In genomic region chr4:128341634-128342033, GRCh38 we compare ENCODE assay signal across 16 cellular contexts.
"Had no signal": no experiment of that assay in that cellular context is flagged by ENCODE, and none has a peak within 500 bp of the region (broad histone marks: within the 10 kb centered on the region; RNA-seq: fewer than 3 reads in every experiment).

No MANE protein-coding gene starts in this region.

- ATAC-seq: foreskin keratinocyte; natural killer cell treated with Interleukin-12 subunit alpha and Interleukin-12 subunit beta and Interleukin-15 and Interleukin-18, amount 100 ng/mL, for 72 hours had no signal

- H3K4me3 ChIP-seq: dorsolateral prefrontal cortex, esophagus squamous epithelium, sigmoid colon, suprapubic skin, upper lobe of left lung had no signal

- H3K4me1 ChIP-seq: esophagus squamous epithelium, sigmoid colon, suprapubic skin, upper lobe of left lung had no signal

- FAIRE-seq: endometrium, TTC549 had no signal

- H3K27ac ChIP-seq: brain microvascular endothelial cell, dorsolateral prefrontal cortex, esophagus squamous epithelium, foreskin keratinocyte, sigmoid colon, suprapubic skin, upper lobe of left lung had no signal

- H3K9me3 Mint-ChIP-seq: natural killer cell treated with Interleukin-12 subunit alpha and Interleukin-12 subunit beta and Interleukin-15 and Interleukin-18, amount 100 ng/mL, for 72 hours had no signal

- H3K9me3 ChIP-seq: esophagus squamous epithelium, sigmoid colon, suprapubic skin, upper lobe of left lung had no signal

- H3K27me3 ChIP-seq: brain microvascular endothelial cell, dorsolateral prefrontal cortex, esophagus squamous epithelium, foreskin keratinocyte, sigmoid colon, suprapubic skin, upper lobe of left lung had no signal

- H3K36me3 ChIP-seq: brain microvascular endothelial cell, esophagus squamous epithelium, sigmoid colon, suprapubic skin, upper lobe of left lung had no signal

- H3K36me3 Mint-ChIP-seq: natural killer cell treated with Interleukin-12 subunit alpha and Interleukin-12 subunit beta and Interleukin-15 and Interleukin-18, amount 100 ng/mL, for 72 hours had no signal

- H3K27me3 Mint-ChIP-seq: natural killer cell treated with Interleukin-12 subunit alpha and Interleukin-12 subunit beta and Interleukin-15 and Interleukin-18, amount 100 ng/mL, for 72 hours had no signal

- H3K4me3 Mint-ChIP-seq: natural killer cell treated with Interleukin-12 subunit alpha and Interleukin-12 subunit beta and Interleukin-15 and Interleukin-18, amount 100 ng/mL, for 72 hours had no signal

- H3K27ac Mint-ChIP-seq: natural killer cell treated with Interleukin-12 subunit alpha and Interleukin-12 subunit beta and Interleukin-15 and Interleukin-18, amount 100 ng/mL, for 72 hours had no signal

- DNase-seq: activated naive CD4-positive, alpha-beta T cell treated with anti-CD3 and anti-CD28 coated beads, Interleukin-2, amount 50 U/mL, for 16 hours; amniotic stem cell; brain microvascular endothelial cell; dorsolateral prefrontal cortex; esophagus squamous epithelium; foreskin keratinocyte; mammary epithelial cell; sigmoid colon; stimulated activated CD4-positive, alpha-beta T cell treated with anti-CD3 and anti-CD28 coated beads, Interleukin-12 subunit alpha, Interleukin-12 subunit beta, amount 100 ng/mL, for 4 hours; stimulated activated naive CD4-positive, alpha-beta T cell treated with Interleukin-2 at 50 U/mL for 16 hours; T-helper 2 cell; upper lobe of left lung had no signal
